In genomic region chr21:27477321-27477720, GRCh38 we compare ENCODE assay signal across 1 cellular context.
TF ChIP-seq lines count a peak whose summit lies in the region.

No MANE protein-coding gene starts in this region.

TF ChIP-seq in GM23338, 12 proteins besides CTCF, POLR2A, EP300 and RAD21 (continued from another document):
- TF ChIP-seq ZNF462 (CRISPR knock-in tag; IDR thresholded peaks at IDR 0.05) (no peak), JUNB (IDR thresholded peaks at IDR 0.05; ENCODE audit: unreplicated experiment) (no peak), EZH2 (IDR thresholded peaks at IDR 0.05; ENCODE audit: low read depth, unreplicated experiment) (no peak), CREB1 (CRISPR knock-in tag; IDR thresholded peaks at IDR 0.05; ENCODE audit: low read depth) (no peak), REST (IDR thresholded peaks at IDR 0.05; ENCODE audit: unreplicated experiment) (no peak), POLR2AphosphoS5 (IDR thresholded peaks at IDR 0.05; ENCODE audit: low read depth) (no peak), STAT1 (IDR thresholded peaks at IDR 0.05; ENCODE audit: unreplicated experiment) (no peak)
